Comparison of ENCODE assay signal across 1 cellular context in the genomic region with DNA sequence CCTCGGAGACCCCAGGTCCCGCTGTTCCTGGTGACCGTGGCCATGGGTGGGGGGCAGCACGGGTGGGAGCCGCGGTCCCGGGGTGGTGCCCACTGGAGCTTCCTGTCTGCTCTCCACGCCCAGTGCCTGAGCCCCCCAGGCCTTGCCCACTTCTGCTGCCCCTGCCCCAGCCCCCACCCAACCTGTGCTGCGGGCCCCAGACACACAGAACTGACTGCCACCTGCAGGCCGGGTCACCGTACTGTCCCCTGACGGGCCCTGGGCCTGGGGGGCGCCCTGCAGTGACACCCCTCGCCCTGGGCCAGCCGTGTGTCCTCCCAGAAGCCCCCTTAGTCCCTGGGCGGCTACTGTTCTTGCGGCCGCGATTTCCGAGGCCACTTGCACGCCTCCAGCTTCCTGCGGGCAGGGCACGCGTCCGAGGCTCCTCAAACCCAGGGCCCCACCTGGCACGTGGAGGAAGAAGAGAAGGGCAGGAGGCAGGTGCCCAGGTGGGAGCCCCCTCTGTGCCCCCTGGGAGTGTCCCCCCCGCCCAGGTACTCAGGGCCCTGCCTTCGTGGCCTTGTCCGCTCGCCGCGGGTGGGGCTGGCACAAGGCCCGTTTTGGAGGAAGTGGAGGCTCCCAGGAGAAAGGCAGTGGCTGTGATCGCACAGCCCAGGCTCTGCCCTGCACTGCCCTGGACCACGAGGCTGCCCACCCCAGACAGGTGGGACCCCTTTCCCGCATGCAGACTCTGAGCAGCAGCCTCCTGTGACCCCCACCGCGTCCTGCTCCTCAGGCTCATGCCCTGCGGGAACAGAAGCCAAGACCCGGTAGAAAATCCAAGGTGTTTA.
TF ChIP-seq lines count a peak whose summit lies in the region.

No MANE protein-coding gene starts in this region.

TF ChIP-seq in Ishikawa, 13 proteins besides CTCF, POLR2A, EP300 and RAD21:
- TF ChIP-seq REST (IDR thresholded peaks at IDR 0.05; ENCODE audit: low read depth) (no peak), EGR1 (IDR thresholded peaks at IDR 0.05) (no peak), NFIC (IDR thresholded peaks at IDR 0.05) (no peak), TAF1 (IDR thresholded peaks at IDR 0.05; ENCODE audit: low read depth) (no peak), CREB1 (IDR thresholded peaks at IDR 0.05; ENCODE audit: low read depth) (no peak), TCF12 (IDR thresholded peaks at IDR 0.05; ENCODE audit: low read depth) (no peak), FOXM1 (IDR thresholded peaks at IDR 0.05; ENCODE audit: borderline replicate concordance, low read depth) (no peak), TEAD4 (IDR thresholded peaks at IDR 0.05) (no peak)
- TF ChIP-seq, protein P1, sequence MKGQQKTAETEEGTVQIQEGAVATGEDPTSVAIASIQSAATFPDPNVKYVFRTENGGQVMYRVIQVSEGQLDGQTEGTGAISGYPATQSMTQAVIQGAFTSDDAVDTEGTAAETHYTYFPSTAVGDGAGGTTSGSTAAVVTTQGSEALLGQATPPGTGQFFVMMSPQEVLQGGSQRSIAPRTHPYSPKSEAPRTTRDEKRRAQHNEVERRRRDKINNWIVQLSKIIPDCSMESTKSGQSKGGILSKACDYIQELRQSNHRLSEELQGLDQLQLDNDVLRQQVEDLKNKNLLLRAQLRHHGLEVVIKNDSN (IDR thresholded peaks at IDR 0.05), result no peak
- TF ChIP-seq, protein P2, sequence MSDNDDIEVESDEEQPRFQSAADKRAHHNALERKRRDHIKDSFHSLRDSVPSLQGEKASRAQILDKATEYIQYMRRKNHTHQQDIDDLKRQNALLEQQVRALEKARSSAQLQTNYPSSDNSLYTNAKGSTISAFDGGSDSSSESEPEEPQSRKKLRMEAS (IDR thresholded peaks at IDR 0.05), result no peak
